Comparison of ENCODE assay signal across 1 cellular context in genomic region chr19:980133-980998, GRCh38.
TF ChIP-seq lines count a peak whose summit lies in the region.

No MANE protein-coding gene starts in this region.

TF ChIP-seq in HEK293, 187 proteins besides CTCF, POLR2A, EP300 and RAD21 (continued from another document):
- TF ChIP-seq REST (tag by site-specific recombination; IDR thresholded peaks at IDR 0.05), result no peak
- TF ChIP-seq ZFHX2 (tag by site-specific recombination; conservative IDR thresholded peaks at IDR 0.05), result 0 out of 2 replicates have a peak, but pooled peaks have one; percentile 7
- TF ChIP-seq ZNF341 (tag by site-specific recombination; IDR thresholded peaks at IDR 0.05; ENCODE audit: low read depth), result no peak
- no peak for TF ChIP-seq ZNF366 (tag by site-specific recombination; conservative IDR thresholded peaks at IDR 0.05)
- TF ChIP-seq ZSCAN5A (tag by site-specific recombination; IDR thresholded peaks at IDR 0.05), result no peak
- TF ChIP-seq ZNF747 (tag by site-specific recombination; IDR thresholded peaks at IDR 0.05), result no peak
- TF ChIP-seq ZNF610 (tag by site-specific recombination; IDR thresholded peaks at IDR 0.05; ENCODE audit: borderline replicate concordance), result no peak
- TF ChIP-seq ZIC2 (tag by site-specific recombination; IDR thresholded peaks at IDR 0.05), result no peak
- no peak for TF ChIP-seq ZNF175 (tag by site-specific recombination; IDR thresholded peaks at IDR 0.05)
- TF ChIP-seq HIC1 (tag by site-specific recombination; IDR thresholded peaks at IDR 0.05), result 0 out of 2 replicates have a peak, but pooled peaks have one; percentile 27
- no peak for TF ChIP-seq ZNF155 (tag by site-specific recombination; IDR thresholded peaks at IDR 0.05)
- 0 out of 2 replicates have a peak, but pooled peaks have one; percentile 23 for TF ChIP-seq BCL11A (tag by site-specific recombination; IDR thresholded peaks at IDR 0.05; ENCODE audit: low read depth)
- TF ChIP-seq ZBTB48 (tag by site-specific recombination; IDR thresholded peaks at IDR 0.05), result no peak
